ENCODE assay signal across 1 cellular context in the genomic region with DNA sequence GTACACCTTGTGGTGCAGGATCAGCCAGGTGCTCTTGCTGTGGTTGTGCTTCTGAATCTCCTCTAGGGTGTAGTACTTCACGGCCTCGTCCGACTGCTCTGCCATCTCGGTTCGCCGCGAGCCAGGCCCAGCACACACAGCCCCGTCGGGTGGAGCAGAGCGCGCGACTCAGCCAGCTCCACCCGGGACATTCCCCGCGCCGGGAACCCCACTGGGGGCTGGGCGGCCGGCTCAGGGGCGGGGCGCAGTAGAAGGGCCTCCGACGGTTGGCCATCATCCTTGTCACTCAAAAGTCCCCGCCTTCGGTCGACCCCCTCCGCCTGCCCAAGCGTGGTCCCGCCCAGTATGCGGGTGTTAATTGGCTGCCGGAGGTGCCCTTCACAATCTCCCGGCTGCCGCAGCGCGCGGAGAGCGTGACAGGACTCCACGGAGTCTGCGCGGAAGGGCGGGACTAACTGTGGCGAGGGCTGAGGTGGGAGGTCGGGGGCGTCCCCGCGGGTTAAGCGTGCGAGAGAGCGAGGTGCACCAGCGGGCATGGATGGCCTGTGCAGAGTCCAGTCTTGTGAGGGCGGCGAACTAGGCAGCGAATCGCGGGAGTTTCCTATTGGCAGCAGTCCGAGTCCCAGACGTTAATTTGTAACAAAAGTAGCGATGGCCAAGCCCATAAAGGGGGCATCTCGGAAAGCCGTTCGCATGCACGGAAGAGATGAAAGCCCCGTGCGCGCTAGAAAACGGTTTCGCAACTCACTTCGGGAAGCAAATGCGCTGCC.
TF ChIP-seq lines count a peak whose summit lies in the region.

A gene with protein sequence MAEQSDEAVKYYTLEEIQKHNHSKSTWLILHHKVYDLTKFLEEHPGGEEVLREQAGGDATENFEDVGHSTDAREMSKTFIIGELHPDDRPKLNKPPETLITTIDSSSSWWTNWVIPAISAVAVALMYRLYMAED (minus strand): TSS at position 193 of the 770 bp plus-strand sequence. CDS start 88 bp downstream, at position 105.

TF ChIP-seq in SK-N-SH, 30 proteins besides CTCF, POLR2A, EP300 and RAD21 (continued from another document):
- TF ChIP-seq, protein P1, sequence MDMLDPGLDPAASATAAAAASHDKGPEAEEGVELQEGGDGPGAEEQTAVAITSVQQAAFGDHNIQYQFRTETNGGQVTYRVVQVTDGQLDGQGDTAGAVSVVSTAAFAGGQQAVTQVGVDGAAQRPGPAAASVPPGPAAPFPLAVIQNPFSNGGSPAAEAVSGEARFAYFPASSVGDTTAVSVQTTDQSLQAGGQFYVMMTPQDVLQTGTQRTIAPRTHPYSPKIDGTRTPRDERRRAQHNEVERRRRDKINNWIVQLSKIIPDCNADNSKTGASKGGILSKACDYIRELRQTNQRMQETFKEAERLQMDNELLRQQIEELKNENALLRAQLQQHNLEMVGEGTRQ (IDR thresholded peaks at IDR 0.05; ENCODE audit: borderline replicate concordance, low read depth, low read length): no peak
- TF ChIP-seq TEAD4 (IDR thresholded peaks at IDR 0.05; ENCODE audit: borderline replicate concordance, insufficient read depth) (no peak), JUND (IDR thresholded peaks at IDR 0.05) (no peak), RFX5 (IDR thresholded peaks at IDR 0.05; ENCODE audit: low read length) (no peak), YY1 (IDR thresholded peaks at IDR 0.05; ENCODE audit: low read depth) (no peak), GATA2 (CRISPR knock-in tag; IDR thresholded peaks at IDR 0.05) (no peak), NRF1 (IDR thresholded peaks at IDR 0.05; ENCODE audit: low read depth, low read length) (peak; percentile 71), TAF1 (IDR thresholded peaks at IDR 0.05; ENCODE audit: borderline replicate concordance, low read depth, low read length) (0 out of 2 replicates have a peak, but pooled peaks have one; percentile 11), MEF2A (IDR thresholded peaks at IDR 0.05; ENCODE audit: borderline replicate concordance, low read depth) (no peak), TCF12 (IDR thresholded peaks at IDR 0.05) (no peak), RCOR1 (IDR thresholded peaks at IDR 0.05; ENCODE audit: low read length) (no peak), EZH2phosphoT487 (IDR thresholded peaks at IDR 0.05; ENCODE audit: borderline replicate concordance, low read depth) (no peak)
- TF ChIP-seq, protein P2, sequence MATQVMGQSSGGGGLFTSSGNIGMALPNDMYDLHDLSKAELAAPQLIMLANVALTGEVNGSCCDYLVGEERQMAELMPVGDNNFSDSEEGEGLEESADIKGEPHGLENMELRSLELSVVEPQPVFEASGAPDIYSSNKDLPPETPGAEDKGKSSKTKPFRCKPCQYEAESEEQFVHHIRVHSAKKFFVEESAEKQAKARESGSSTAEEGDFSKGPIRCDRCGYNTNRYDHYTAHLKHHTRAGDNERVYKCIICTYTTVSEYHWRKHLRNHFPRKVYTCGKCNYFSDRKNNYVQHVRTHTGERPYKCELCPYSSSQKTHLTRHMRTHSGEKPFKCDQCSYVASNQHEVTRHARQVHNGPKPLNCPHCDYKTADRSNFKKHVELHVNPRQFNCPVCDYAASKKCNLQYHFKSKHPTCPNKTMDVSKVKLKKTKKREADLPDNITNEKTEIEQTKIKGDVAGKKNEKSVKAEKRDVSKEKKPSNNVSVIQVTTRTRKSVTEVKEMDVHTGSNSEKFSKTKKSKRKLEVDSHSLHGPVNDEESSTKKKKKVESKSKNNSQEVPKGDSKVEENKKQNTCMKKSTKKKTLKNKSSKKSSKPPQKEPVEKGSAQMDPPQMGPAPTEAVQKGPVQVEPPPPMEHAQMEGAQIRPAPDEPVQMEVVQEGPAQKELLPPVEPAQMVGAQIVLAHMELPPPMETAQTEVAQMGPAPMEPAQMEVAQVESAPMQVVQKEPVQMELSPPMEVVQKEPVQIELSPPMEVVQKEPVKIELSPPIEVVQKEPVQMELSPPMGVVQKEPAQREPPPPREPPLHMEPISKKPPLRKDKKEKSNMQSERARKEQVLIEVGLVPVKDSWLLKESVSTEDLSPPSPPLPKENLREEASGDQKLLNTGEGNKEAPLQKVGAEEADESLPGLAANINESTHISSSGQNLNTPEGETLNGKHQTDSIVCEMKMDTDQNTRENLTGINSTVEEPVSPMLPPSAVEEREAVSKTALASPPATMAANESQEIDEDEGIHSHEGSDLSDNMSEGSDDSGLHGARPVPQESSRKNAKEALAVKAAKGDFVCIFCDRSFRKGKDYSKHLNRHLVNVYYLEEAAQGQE (IDR thresholded peaks at IDR 0.05; ENCODE audit: low read depth, low read length): no peak
- TF ChIP-seq, protein P3, sequence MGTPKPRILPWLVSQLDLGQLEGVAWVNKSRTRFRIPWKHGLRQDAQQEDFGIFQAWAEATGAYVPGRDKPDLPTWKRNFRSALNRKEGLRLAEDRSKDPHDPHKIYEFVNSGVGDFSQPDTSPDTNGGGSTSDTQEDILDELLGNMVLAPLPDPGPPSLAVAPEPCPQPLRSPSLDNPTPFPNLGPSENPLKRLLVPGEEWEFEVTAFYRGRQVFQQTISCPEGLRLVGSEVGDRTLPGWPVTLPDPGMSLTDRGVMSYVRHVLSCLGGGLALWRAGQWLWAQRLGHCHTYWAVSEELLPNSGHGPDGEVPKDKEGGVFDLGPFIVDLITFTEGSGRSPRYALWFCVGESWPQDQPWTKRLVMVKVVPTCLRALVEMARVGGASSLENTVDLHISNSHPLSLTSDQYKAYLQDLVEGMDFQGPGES (IDR thresholded peaks at IDR 0.05; ENCODE audit: low read depth, low read length): peak; percentile 87
- TF ChIP-seq, protein P4, sequence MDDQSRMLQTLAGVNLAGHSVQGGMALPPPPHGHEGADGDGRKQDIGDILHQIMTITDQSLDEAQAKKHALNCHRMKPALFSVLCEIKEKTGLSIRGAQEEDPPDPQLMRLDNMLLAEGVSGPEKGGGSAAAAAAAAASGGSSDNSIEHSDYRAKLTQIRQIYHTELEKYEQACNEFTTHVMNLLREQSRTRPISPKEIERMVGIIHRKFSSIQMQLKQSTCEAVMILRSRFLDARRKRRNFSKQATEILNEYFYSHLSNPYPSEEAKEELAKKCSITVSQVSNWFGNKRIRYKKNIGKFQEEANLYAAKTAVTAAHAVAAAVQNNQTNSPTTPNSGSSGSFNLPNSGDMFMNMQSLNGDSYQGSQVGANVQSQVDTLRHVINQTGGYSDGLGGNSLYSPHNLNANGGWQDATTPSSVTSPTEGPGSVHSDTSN (IDR thresholded peaks at IDR 0.05): peak; percentile 100
